ENCODE assay signal across 8 cellular contexts in genomic region chr7:43612599-43613589, GRCh38. TPM values are rescaled to one million over a fixed set of nuclear protein-coding genes. Genes with fewer than 3 reads are reported as not detected.
DNase-seq lines count a peak whose midpoint lies in the region; ATAC-seq and TF ChIP-seq lines count a peak whose summit lies in the region.

No MANE protein-coding gene starts in this region.

- POLR2A ChIA-PET in RWPE1 (lab: Yijun Ruan, JAX; ENCODE audit: low non-redundant PET), result no interaction called here

- H3K27me3 ChIP-seq in CD4-positive, CD25-positive, alpha-beta regulatory T cell (ENCODE audit: control insufficient read depth, insufficient read depth, low read length), result no peaks in the 10 kb centered on the region
- no peaks in the 10 kb centered on the region for H3K27me3 ChIP-seq in MM.1S (replicated peaks; ENCODE audit: insufficient read depth, low read length)

- H3K27me3 Mint-ChIP-seq in CD4-positive, CD25-positive, alpha-beta regulatory T cell, result no peaks in the 10 kb centered on the region

- H3K36me3 Mint-ChIP-seq in CD4-positive, CD25-positive, alpha-beta regulatory T cell, result peaks cover 39% of the 10 kb centered on the region

- peaks cover 18 to 63% (median 50%) of the 10 kb centered on the region in 4 donors for H3K4me1 Mint-ChIP-seq in CD4-positive, CD25-positive, alpha-beta regulatory T cell

- peaks cover 70% of the 10 kb centered on the region for H3K79me2 ChIP-seq in MM.1S (ENCODE audit: low read length)

- TF ChIP-seq CTCF in RWPE1 (conservative IDR thresholded peaks at IDR 0.05; ENCODE audit: low read depth) (no peak), MM.1S (IDR thresholded peaks at IDR 0.05; ENCODE audit: low read length) (no peak)

- H3K9me3 ChIP-seq in CD4-positive, CD25-positive, alpha-beta regulatory T cell (ENCODE audit: control insufficient read depth in 2 of 2, low read length in 2 of 2), result no peaks in the 10 kb centered on the region
- no peaks in the 10 kb centered on the region for H3K9me3 ChIP-seq in MM.1S (replicated peaks; ENCODE audit: insufficient read depth, low read length)

- CTCF ChIA-PET in RWPE1 (lab: Yijun Ruan, JAX), result interaction anchor here (1.1 kb wide), 1 partner anchor 30 kb away, joined by 4 read pairs; the partner anchor contains the start of gene STK17A

- peak overlapping the region; percentile 26 for H3K27ac ChIP-seq in CD4-positive, CD25-positive, alpha-beta regulatory T cell (ENCODE audit: insufficient read depth, low read length, poor library complexity, severe bottlenecking)
- H3K27ac ChIP-seq in RWPE1 (0 out of 2 replicates have a peak overlapping the region, but pooled peaks have one; percentile 28), MM.1S (ENCODE audit: low read length) (no peak overlapping the region)

- H4K20me1 ChIP-seq in MM.1S (ENCODE audit: insufficient read depth, low read length), result no peaks in the 10 kb centered on the region

- peaks cover 32% of the 10 kb centered on the region for H3K4me1 ChIP-seq in CD4-positive, CD25-positive, alpha-beta regulatory T cell (ENCODE audit: control insufficient read depth, insufficient read depth, low read length, poor library complexity, severe bottlenecking)
- peaks cover 18% of the 10 kb centered on the region for H3K4me1 ChIP-seq in MM.1S (ENCODE audit: low read length)

- DNase-seq in CD4-positive, CD25-positive, alpha-beta regulatory T cell, result peak in 1 of 3 donors; percentile 39
- no peak for DNase-seq in RWPE1 (ENCODE audit: low spot score)
- peak; percentile 73 for DNase-seq in hepatic stellate cell (ENCODE audit: low spot score)
- no peak for DNase-seq in AML-193 (lab: John Stamatoyannopoulos, UW)
- DNase-seq in left colon, result no peak
- no peak for DNase-seq in UCSD-AML1 (lab: John Stamatoyannopoulos, UW; ENCODE audit: unreplicated experiment)
- no peak for DNase-seq in MM.1S

- intact Hi-C loops in left colon (cut with DNase I, micrococcal nuclease), result no loop called here

- no peak overlapping the region for H3K9ac ChIP-seq in MM.1S (ENCODE audit: low read length)

- peak; percentile 30 to 37 for ATAC-seq in CD4-positive, CD25-positive, alpha-beta regulatory T cell (ENCODE audit: low read depth in 2 of 2)
- ATAC-seq in GM21390 (IDR thresholded peaks at IDR 0.05; ENCODE audit: unreplicated experiment) (peak; percentile 83), left colon (no peak)

- peak overlapping the region; percentile 66 to 84 (median 67) for H3K27ac Mint-ChIP-seq in CD4-positive, CD25-positive, alpha-beta regulatory T cell

- H3K36me3 ChIP-seq in CD4-positive, CD25-positive, alpha-beta regulatory T cell (ENCODE audit: control insufficient read depth, insufficient read depth, low read length), result peaks cover 65% of the 10 kb centered on the region
- H3K36me3 ChIP-seq in MM.1S (replicated peaks; ENCODE audit: insufficient read depth, low read length), result no peaks in the 10 kb centered on the region; the same call in 1 of the 2 replicates

- H3F3A ChIP-seq in MM.1S (ENCODE audit: insufficient read depth, low read length), result 0 out of 2 replicates have a peak, but pooled peaks cover 11% of the 10 kb centered on the region

- no peaks in the 10 kb centered on the region for H3K9me2 ChIP-seq in MM.1S (replicated peaks; ENCODE audit: insufficient read depth, low read length)

- H3K4me3 ChIP-seq in CD4-positive, CD25-positive, alpha-beta regulatory T cell (ENCODE audit: low read depth, low read length), result peak overlapping the region; percentile 19
- no peak overlapping the region for H3K4me3 ChIP-seq in MM.1S (ENCODE audit: low read length)

- peak overlapping the region in 3 of 4 donors; percentile 10 to 56 (median 44) for H3K4me3 Mint-ChIP-seq in CD4-positive, CD25-positive, alpha-beta regulatory T cell

- H2AFZ ChIP-seq in MM.1S (ENCODE audit: low read length), result no peak overlapping the region

- H3K9me3 Mint-ChIP-seq in CD4-positive, CD25-positive, alpha-beta regulatory T cell, result no peaks in the 10 kb centered on the region

- no peak overlapping the region for H3K4me2 ChIP-seq in MM.1S (ENCODE audit: low read depth, low read length)

RNA-seq across cellular contexts. Expression of gene STK17A, which starts 30.0 kb away (rescaled TPM):
- total RNA-seq in CD4-positive, CD25-positive, alpha-beta regulatory T cell, result 126 TPM
- 100 to 1,000 TPM; 104 to 139 (median 108) TPM for polyA plus RNA-seq in CD4-positive, CD25-positive, alpha-beta regulatory T cell
- total RNA-seq in left colon, result 10 to 100 TPM; 16.7 to 28.1 TPM
